24 cellular contexts compared by ENCODE assay signal in genomic region chr14:89533761-89534160, GRCh38.
"Had no signal": no experiment of that assay in that cellular context is flagged by ENCODE, and none has a peak within 500 bp of the region (broad histone marks: within the 10 kb centered on the region; RNA-seq: fewer than 3 reads in every experiment).

No MANE protein-coding gene starts in this region.

- FAIRE-seq: keratinocyte had no signal

- H3K4me3 Mint-ChIP-seq: natural killer cell, nephron progenitor cell, neural progenitor cell, type B pancreatic cell had no signal

- H3K36me3 Mint-ChIP-seq: natural killer cell, neural progenitor cell had no signal

- H3K27ac Mint-ChIP-seq: nephron progenitor cell, neural progenitor cell, progenitor cell of endocrine pancreas, type B pancreatic cell had no signal

- H3K27me3 Mint-ChIP-seq: naive B cell, progenitor cell of endocrine pancreas, type B pancreatic cell had no signal

- H3K27ac ChIP-seq: left lung, lower lobe of right lung, neural progenitor cell, neutrophil, ovary, right atrium auricular region, right lobe of liver, tibial nerve, uterus had no signal

- ATAC-seq: left colon, left lung, lower lobe of right lung, natural killer cell, right lobe of liver had no signal

- DNase-seq: hippocampal formation; kidney glomerular epithelial cell; left colon; left lung; lower lobe of right lung; mammary epithelial cell; mesenchymal stem cell; naive B cell; natural killer cell; nephron progenitor cell; occipital lobe; ovary; right lobe of liver; stimulated activated CD4-positive, alpha-beta T cell treated with anti-CD3 and anti-CD28 coated beads, Interleukin-2, amount 100 ng/mL, for 24 hours; stimulated activated CD4-positive, alpha-beta T cell treated with anti-CD3 and anti-CD28 coated beads, Interleukin-4, amount 100 ng/mL, for 1 hour; stimulated activated naive CD4-positive, alpha-beta T cell treated with Interleukin-2 at 50 U/mL for 16 hours; uterus had no signal

- H3K9me3 Mint-ChIP-seq: natural killer cell, type B pancreatic cell had no signal
